ENCODE assay signal across 10 cellular contexts in the genomic region with DNA sequence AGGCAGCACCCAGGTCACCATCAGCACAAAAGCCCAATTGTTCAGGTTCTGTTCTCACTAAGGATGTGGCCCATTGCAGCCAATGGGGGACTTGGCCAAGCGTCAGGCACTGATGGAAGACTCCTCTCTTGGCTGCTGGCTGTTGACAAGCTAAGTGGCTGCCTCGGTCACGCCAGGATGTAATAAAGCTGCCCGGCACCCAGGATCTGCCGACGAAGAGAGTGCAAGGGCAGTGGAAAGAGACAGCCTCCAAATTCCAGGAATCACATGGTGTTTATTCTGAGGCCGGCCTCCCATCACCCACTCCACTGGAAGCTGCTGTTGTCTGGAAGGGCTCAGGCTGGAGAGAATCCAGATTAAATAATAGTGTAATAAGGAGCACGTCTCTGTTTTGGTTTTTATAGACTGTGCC.
DNase-seq lines count a peak whose midpoint lies in the region; ATAC-seq lines count a peak whose summit lies in the region.
"Had no signal": no experiment of that assay in that cellular context is flagged by ENCODE, and none has a peak within 500 bp of the region (broad histone marks: within the 10 kb centered on the region; RNA-seq: fewer than 3 reads in every experiment).

No MANE protein-coding gene starts in this region.

- CTCF ChIA-PET in activated CD4-positive, alpha-beta memory T cell treated with anti-CD3 and anti-CD28 coated beads for 36 hours (lab: Charles Lee), result no interaction called here

- intact Hi-C loops in left cardiac atrium (cut with DNase I), result no loop called here
- intact Hi-C loops in activated CD4-positive, alpha-beta memory T cell treated with anti-CD3 and anti-CD28 coated beads for 36 hours (cut with micrococcal nuclease), result no loop called here

- peaks cover 15% of the 10 kb centered on the region for H3K4me1 ChIP-seq in adipocyte (ENCODE audit: control insufficient read depth, insufficient read depth, low read length)
- H3K4me1 ChIP-seq in HAP-1, result no peaks in the 10 kb centered on the region

- no peaks in the 10 kb centered on the region for H3K27me3 Mint-ChIP-seq in activated CD4-positive, alpha-beta memory T cell treated with anti-CD3 and anti-CD28 coated beads for 36 hours

- no peak overlapping the region for H3K9ac ChIP-seq in adipocyte (ENCODE audit: low read length)

- no peaks in the 10 kb centered on the region for H3K36me3 Mint-ChIP-seq in activated CD4-positive, alpha-beta memory T cell treated with anti-CD3 and anti-CD28 coated beads for 36 hours

- H3K27me3 ChIP-seq in adipocyte (replicated peaks; ENCODE audit: control insufficient read depth, insufficient read depth, low read length), result no peaks in the 10 kb centered on the region
- H3K27me3 ChIP-seq in HAP-1 (ENCODE audit: low read depth), result no peaks in the 10 kb centered on the region

- in situ Hi-C loops in HAP-1 (cut with MboI; ENCODE audit: low sequenced_read_pairs), result no loop called here

- POLR2A ChIA-PET in activated CD4-positive, alpha-beta memory T cell treated with anti-CD3 and anti-CD28 coated beads for 36 hours (lab: Charles Lee), result no interaction called here

- H3K4me3 ChIP-seq in adipocyte (ENCODE audit: low read length) (peak overlapping the region; percentile 49), HAP-1 (no peak overlapping the region)

- H3K4me3 Mint-ChIP-seq in activated CD4-positive, alpha-beta memory T cell treated with anti-CD3 and anti-CD28 coated beads for 36 hours, result no peak overlapping the region
- H3K4me3 Mint-ChIP-seq: neural crest cell had no signal

- H3K27ac Mint-ChIP-seq in activated CD4-positive, alpha-beta memory T cell treated with anti-CD3 and anti-CD28 coated beads for 36 hours, result no peak overlapping the region

- H3K4me1 Mint-ChIP-seq in activated CD4-positive, alpha-beta memory T cell treated with anti-CD3 and anti-CD28 coated beads for 36 hours (ENCODE audit: low read depth), result no peaks in the 10 kb centered on the region

- DNase-seq in Daoy (ENCODE audit: low read depth) (peak; percentile 40), adipocyte (ENCODE audit: low read depth) (peak; percentile 54), left cardiac atrium (peak; percentile 55), renal cortical epithelial cell (ENCODE audit: low read depth) (peak; percentile 33), NAMALWA (ENCODE audit: low spot score) (no peak), HAP-1 (ENCODE audit: low spot score in 2 of 2) (no peak)
- DNase-seq in activated CD4-positive, alpha-beta memory T cell treated with anti-CD3 and anti-CD28 coated beads for 36 hours, result no peak

- H3K36me3 ChIP-seq in adipocyte (ENCODE audit: control insufficient read depth, insufficient read depth, low read length, severe bottlenecking) (no peaks in the 10 kb centered on the region), HAP-1 (replicated peaks) (no peaks in the 10 kb centered on the region)

- peak; percentile 91 to 97 for ATAC-seq in left cardiac atrium
- no peak for ATAC-seq in GM21390 (IDR thresholded peaks at IDR 0.05; ENCODE audit: unreplicated experiment)
- ATAC-seq: Panc1 had no signal

- peaks cover 8% of the 10 kb centered on the region for H3K9me3 Mint-ChIP-seq in activated CD4-positive, alpha-beta memory T cell treated with anti-CD3 and anti-CD28 coated beads for 36 hours
- H3K9me3 Mint-ChIP-seq: neural crest cell had no signal

- H3K9me3 ChIP-seq in adipocyte (ENCODE audit: control insufficient read depth, low read length) (no peaks in the 10 kb centered on the region), HAP-1 (no peaks in the 10 kb centered on the region)

Comparison
In these comparisons a context has a peak if more than half of its experiments do, and no peak if none do; other contexts are left out.
1. DNase-seq: peak in Daoy (single experiment), adipocyte (single experiment), left cardiac atrium (single experiment) and renal cortical epithelial cell (single experiment); none in NAMALWA (single experiment), HAP-1 (0 of 2) and activated CD4-positive, alpha-beta memory T cell treated with anti-CD3 and anti-CD28 coated beads for 36 hours (single experiment).